1 cellular context compared by ENCODE assay signal in genomic region chr7:50775231-50775630, GRCh38.
TF ChIP-seq lines count a peak whose summit lies in the region.

No MANE protein-coding gene starts in this region.

TF ChIP-seq in A549, 52 proteins besides CTCF, POLR2A, EP300 and RAD21 (continued from another document):
- no peak for TF ChIP-seq BCL3 (IDR thresholded peaks at IDR 0.05)
- no peak for TF ChIP-seq POLR2AphosphoS2 (conservative IDR thresholded peaks at IDR 0.05; ENCODE audit: low read length)
- TF ChIP-seq ZNF302 (CRISPR knock-in tag; IDR thresholded peaks at IDR 0.05) = no peak
- TF ChIP-seq, protein P1, sequence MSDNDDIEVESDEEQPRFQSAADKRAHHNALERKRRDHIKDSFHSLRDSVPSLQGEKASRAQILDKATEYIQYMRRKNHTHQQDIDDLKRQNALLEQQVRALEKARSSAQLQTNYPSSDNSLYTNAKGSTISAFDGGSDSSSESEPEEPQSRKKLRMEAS (IDR thresholded peaks at IDR 0.05) = no peak
- no peak for TF ChIP-seq ZC3H11A (IDR thresholded peaks at IDR 0.05)
- no peak for TF ChIP-seq CBX8 (IDR thresholded peaks at IDR 0.05)
